8 cellular contexts compared by ENCODE assay signal in the genomic region with DNA sequence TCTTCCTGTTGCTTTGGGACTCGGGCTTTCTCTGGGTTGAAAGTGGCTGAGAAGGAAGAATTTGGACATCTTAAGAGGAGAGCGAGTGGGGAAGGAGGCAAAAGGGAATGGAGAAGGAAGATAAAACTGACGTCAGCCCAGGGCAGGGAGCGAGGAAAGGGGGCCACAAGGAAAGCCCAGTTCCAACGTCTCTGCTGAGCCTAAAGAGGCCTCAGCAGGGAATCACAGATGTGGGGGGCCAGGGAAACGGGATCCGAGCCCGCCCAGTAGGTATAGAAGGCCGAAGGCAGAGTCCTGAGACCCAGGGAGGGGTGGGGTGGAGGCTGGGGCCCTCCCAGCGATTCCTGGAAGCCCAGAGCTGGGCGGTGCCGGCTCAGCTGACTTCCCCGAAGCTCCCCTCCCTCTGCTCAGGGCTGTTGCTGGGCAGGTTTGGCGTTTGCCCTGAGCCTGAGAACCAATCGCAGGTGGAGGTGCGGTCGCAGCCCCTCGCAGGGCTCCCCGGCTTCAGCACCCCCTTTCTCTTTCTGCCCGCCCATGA. TPM values are rescaled to one million over a fixed set of nuclear protein-coding genes. Genes with fewer than 3 reads are reported as not detected.
A peak's percentile ranks its signal among the peaks of the same experiment; 100 is the strongest.
DNase-seq lines count a peak whose midpoint lies in the region; ATAC-seq and TF ChIP-seq lines count a peak whose summit lies in the region.

No MANE protein-coding gene starts in this region.

- H3K27me3 Mint-ChIP-seq in activated CD8-positive, alpha-beta T cell treated with anti-CD3 and anti-CD28 coated beads for 36 hours: no peaks in the 10 kb centered on the region

- H3K27ac ChIP-seq in duodenal mucosa (ENCODE audit: low read depth, low read length) (peak overlapping the region; percentile 100), lower lobe of right lung (peak overlapping the region; percentile 99)

- H3K9ac ChIP-seq in duodenal mucosa (ENCODE audit: low read depth in 1 of 2, low read length in 2 of 2): peak overlapping the region; percentile 96 to 98

- DNase-seq in NK-92 treated with Interleukin-12 subunit alpha and Interleukin-12 subunit beta, amount 100 ng/mL, for 24 hours (lab: John Stamatoyannopoulos, UW): peak; percentile 87
- no peak for DNase-seq in NK-92 (lab: John Stamatoyannopoulos, UW; ENCODE audit: unreplicated experiment)
- DNase-seq in NCI-H526 (lab: John Stamatoyannopoulos, UW): peak; percentile 92 to 97
- peak; percentile 94 for DNase-seq in activated CD8-positive, alpha-beta T cell treated with anti-CD3 and anti-CD28 coated beads for 36 hours
- peak; percentile 97 for DNase-seq in lower lobe of right lung
- peak in 2 of 3 donors; percentile 66 to 76 for DNase-seq in stimulated activated CD4-positive, alpha-beta T cell treated with anti-CD3 and anti-CD28 coated beads, TNF-alpha, amount 100 ng/mL, for 1 hour (ENCODE audit: low read depth in 3 of 3, low spot score in 1 of 3)

- peak overlapping the region; percentile 88 for H3K4me3 Mint-ChIP-seq in activated CD8-positive, alpha-beta T cell treated with anti-CD3 and anti-CD28 coated beads for 36 hours

- CTCF ChIA-PET in activated CD8-positive, alpha-beta T cell treated with anti-CD3 and anti-CD28 coated beads for 36 hours (lab: Charles Lee): interaction anchor here (1.0 to 11.2 kb wide), 6 partner anchors 11 to 417 kb away, joined by 5 to 324 read pairs (median 33); partner anchors contain the start of genes ADAMTSL4, CTSS, ENSA and FALEC

- POLR2A ChIA-PET in activated CD8-positive, alpha-beta T cell treated with anti-CD3 and anti-CD28 coated beads for 36 hours (lab: Charles Lee): interaction anchor here (1.0 to 24.5 kb wide), 11 partner anchors 10 to 416 kb away, joined by 3 to 678 read pairs (median 4); partner anchors contain the start of genes ENSA, GOLPH3L, MCL1 and TARS2

- peak overlapping the region; percentile 99 for H3K27ac Mint-ChIP-seq in activated CD8-positive, alpha-beta T cell treated with anti-CD3 and anti-CD28 coated beads for 36 hours

- H3K36me3 Mint-ChIP-seq in activated CD8-positive, alpha-beta T cell treated with anti-CD3 and anti-CD28 coated beads for 36 hours (ENCODE audit: low read depth): peaks cover 2% of the 10 kb centered on the region

- intact Hi-C loops in activated CD8-positive, alpha-beta T cell treated with anti-CD3 and anti-CD28 coated beads for 36 hours (cut with micrococcal nuclease): loop anchor here (2.0 to 10.0 kb wide), 4 partner anchors 17 to 133 kb away; partner anchors contain the start of genes ENSA, GOLPH3L and MCL1
- intact Hi-C loops in lower lobe of right lung (cut with DNase I): no loop called here

- no peaks in the 10 kb centered on the region for H3K9me3 Mint-ChIP-seq in activated CD8-positive, alpha-beta T cell treated with anti-CD3 and anti-CD28 coated beads for 36 hours

- TF ChIP-seq CTCF in activated CD8-positive, alpha-beta T cell treated with anti-CD3 and anti-CD28 coated beads for 36 hours (IDR thresholded peaks at IDR 0.05): no peak
- TF ChIP-seq CTCF in lower lobe of right lung (IDR thresholded peaks at IDR 0.05): no peak

- ATAC-seq in HG03045 (IDR thresholded peaks at IDR 0.05; ENCODE audit: unreplicated experiment) (peak; percentile 50), lower lobe of right lung (peak; percentile 83 to 88)
- ATAC-seq in activated CD8-positive, alpha-beta T cell treated with anti-CD3 and anti-CD28 coated beads for 36 hours: peak; percentile 48

- H3K4me1 Mint-ChIP-seq in activated CD8-positive, alpha-beta T cell treated with anti-CD3 and anti-CD28 coated beads for 36 hours (ENCODE audit: low read depth): peaks cover 46% of the 10 kb centered on the region

- H3K36me3 ChIP-seq in duodenal mucosa (ENCODE audit: control insufficient read depth in 1 of 2, insufficient read depth in 2 of 2, low read length in 2 of 2) (no peaks in the 10 kb centered on the region), lower lobe of right lung (peaks cover 19% of the 10 kb centered on the region)

- no peaks in the 10 kb centered on the region for H3K27me3 ChIP-seq in duodenal mucosa (ENCODE audit: control insufficient read depth in 1 of 2, insufficient read depth in 2 of 2, low read length in 2 of 2)
- no peaks in the 10 kb centered on the region for H3K27me3 ChIP-seq in lower lobe of right lung (ENCODE audit: low read depth)

- no peaks in the 10 kb centered on the region for H3K9me3 ChIP-seq in duodenal mucosa (ENCODE audit: control insufficient read depth in 1 of 2, low read length in 2 of 2)
- H3K9me3 ChIP-seq in lower lobe of right lung: no peaks in the 10 kb centered on the region

- H3K4me1 ChIP-seq in duodenal mucosa (ENCODE audit: control insufficient read depth in 1 of 2, insufficient read depth in 2 of 2, low read length in 2 of 2): peaks cover 48 to 70% of the 10 kb centered on the region in 2 donors
- peaks cover 84% of the 10 kb centered on the region for H3K4me1 ChIP-seq in lower lobe of right lung

- H3K4me3 ChIP-seq in duodenal mucosa (ENCODE audit: low read depth in 1 of 2, low read length in 2 of 2) (peak overlapping the region; percentile 75 to 80), lower lobe of right lung (peak overlapping the region; percentile 60)

RNA-seq across cellular contexts. Expression of gene ADAMTSL4, which starts 12.7 kb away (rescaled TPM):
- under 1 TPM; 0.11 to 0.20 TPM for total RNA-seq in activated CD8-positive, alpha-beta T cell treated with anti-CD3 and anti-CD28 coated beads for 36 hours
- total RNA-seq in lower lobe of right lung: 164 TPM

RNA-seq across cellular contexts. Expression of gene MCL1, which starts 17.5 kb away (rescaled TPM):
- total RNA-seq in activated CD8-positive, alpha-beta T cell treated with anti-CD3 and anti-CD28 coated beads for 36 hours: 100 to 1,000 TPM; 207 TPM
- total RNA-seq in lower lobe of right lung: 387 TPM

RNA-seq across cellular contexts. Expression of gene FALEC, which starts 46.3 kb away (rescaled TPM):
- total RNA-seq in activated CD8-positive, alpha-beta T cell treated with anti-CD3 and anti-CD28 coated beads for 36 hours: not detected
- not detected for total RNA-seq in lower lobe of right lung

RNA-seq across cellular contexts. Expression of gene ECM1, which starts 54.0 kb away (rescaled TPM):
- total RNA-seq in activated CD8-positive, alpha-beta T cell treated with anti-CD3 and anti-CD28 coated beads for 36 hours: under 1 TPM; 0.74 to 0.81 TPM
- 16.9 TPM for total RNA-seq in lower lobe of right lung

Comparison
In these comparisons a context has a peak if more than half of its experiments do, and no peak if none do; other contexts are left out.
1. RNA of gene ADAMTSL4, which starts 12.7 kb away (total RNA-seq): 164 TPM in lower lobe of right lung (single experiment); 0.11 to 0.20 TPM in activated CD8-positive, alpha-beta T cell treated with anti-CD3 and anti-CD28 coated beads for 36 hours; every median in the first group is over 100 times any median in the second.
2. Peak in every context shown above with its lines, with median percentiles within 50 percentile points of each other: ATAC-seq.